26 cellular contexts compared by ENCODE assay signal in genomic region chr14:99644035-99644587, GRCh38. TPM values are rescaled to one million over a fixed set of nuclear protein-coding genes. Genes with fewer than 3 reads are reported as not detected.
DNase-seq lines count a peak whose midpoint lies in the region; ATAC-seq, FAIRE-seq and TF ChIP-seq lines count a peak whose summit lies in the region.
"Had no signal": no experiment of that assay in that cellular context is flagged by ENCODE, and none has a peak within 500 bp of the region (broad histone marks: within the 10 kb centered on the region; RNA-seq: fewer than 3 reads in every experiment).

No MANE protein-coding gene starts in this region.

- no peak overlapping the region for H3K4me3 ChIP-seq in mammary epithelial cell (replicated peaks in 1 of 3; ENCODE audit: insufficient read depth in 1 of 3, low read depth in 2 of 3, low read length in 3 of 3)
- H3K4me3 ChIP-seq: PC-9 had no signal

- FAIRE-seq in D721Med (lab: Jason Lieb, UNC) (no peak), H54 (lab: Jason Lieb, UNC) (no peak)
- FAIRE-seq: A549, G401.6, small intestine had no signal

- in situ Hi-C loops in mammary epithelial cell (cut with MboI; ENCODE audit: low sequenced_read_pairs in 2 of 2), result no loop called here

- no peaks in the 10 kb centered on the region for H3K9me3 ChIP-seq in mammary epithelial cell (replicated peaks; ENCODE audit: insufficient read depth, low read length)
- H3K9me3 ChIP-seq: A549, adrenal gland, tibial artery had no signal

- H3K4me1 ChIP-seq in mammary epithelial cell (ENCODE audit: insufficient read depth, low read length), result peaks cover 17% of the 10 kb centered on the region

- peak overlapping the region; percentile 1 for H3K4me3 Mint-ChIP-seq in stimulated activated naive CD8-positive, alpha-beta T cell treated with anti-CD3 and anti-CD28 coated beads, Interleukin-15, Interleukin-2, amounts not matched to agents 100 ng/mL and 50 ng/mL, for 24 hours
- peak overlapping the region in 1 of 2 donors; percentile 8 for H3K4me3 Mint-ChIP-seq in stimulated activated naive CD8-positive, alpha-beta T cell treated with anti-CD3 and anti-CD28 coated beads, Interleukin-15, amount 100 ng/mL, for 72 hours
- peak overlapping the region; percentile 13 for H3K4me3 Mint-ChIP-seq in chondrocyte (ENCODE audit: unreplicated experiment)
- peak overlapping the region in 6 of 8 donors; percentile 8 to 80 (median 41) for H3K4me3 Mint-ChIP-seq in naive B cell
- H3K4me3 Mint-ChIP-seq: activated CD4-positive, alpha-beta T cell treated with anti-CD3 and anti-CD28 coated beads, Interleukin-2, amount 10 ng/mL, durations not matched to agents 24 days and 14 days; brain; IgD-negative memory B cell; memory B cell had no signal

- H3K36me3 ChIP-seq in mammary epithelial cell (ENCODE audit: insufficient read depth, low read length), result no peaks in the 10 kb centered on the region
- H3K36me3 ChIP-seq: adrenal gland, tibial artery had no signal

- H2AFZ ChIP-seq in mammary epithelial cell (ENCODE audit: low read depth, low read length), result no peak overlapping the region
- H2AFZ ChIP-seq: PC-9 had no signal

- H3K79me2 ChIP-seq in mammary epithelial cell (ENCODE audit: insufficient read depth, low read length), result no peaks in the 10 kb centered on the region

- no peaks in the 10 kb centered on the region for H4K20me1 ChIP-seq in mammary epithelial cell (ENCODE audit: insufficient read depth, low read length)

- peaks cover 36% of the 10 kb centered on the region for H3K27me3 Mint-ChIP-seq in stimulated activated naive CD8-positive, alpha-beta T cell treated with anti-CD3 and anti-CD28 coated beads, Interleukin-15, Interleukin-2, amounts not matched to agents 100 ng/mL and 50 ng/mL, for 24 hours
- H3K27me3 Mint-ChIP-seq in stimulated activated naive CD8-positive, alpha-beta T cell treated with anti-CD3 and anti-CD28 coated beads, Interleukin-15, amount 100 ng/mL, for 72 hours, result peaks cover 42% of the 10 kb centered on the region
- H3K27me3 Mint-ChIP-seq in chondrocyte (ENCODE audit: low read depth) (no peaks in the 10 kb centered on the region), naive B cell (peaks cover 19 to 59% (median 44%) of the 10 kb centered on the region in 3 donors)

- no TSS peak for BruUV-seq in mammary epithelial cell (replicated peaks; lab: Mats Ljungman, UMichigan)

- H3K27ac Mint-ChIP-seq in stimulated activated naive CD8-positive, alpha-beta T cell treated with anti-CD3 and anti-CD28 coated beads, Interleukin-15, Interleukin-2, amounts not matched to agents 100 ng/mL and 50 ng/mL, for 24 hours, result no peak overlapping the region
- H3K27ac Mint-ChIP-seq in stimulated activated naive CD8-positive, alpha-beta T cell treated with anti-CD3 and anti-CD28 coated beads, Interleukin-15, amount 100 ng/mL, for 72 hours, result peak overlapping the region in 1 of 2 donors; percentile 6
- H3K27ac Mint-ChIP-seq in chondrocyte (ENCODE audit: unreplicated experiment) (no peak overlapping the region), naive B cell (peak overlapping the region in 1 of 6 donors; percentile 20)
- H3K27ac Mint-ChIP-seq: activated CD4-positive, alpha-beta T cell treated with anti-CD3 and anti-CD28 coated beads, Interleukin-2, amount 10 ng/mL, durations not matched to agents 24 days and 14 days; brain; IgD-negative memory B cell; memory B cell had no signal

- H3K4me1 Mint-ChIP-seq in stimulated activated naive CD8-positive, alpha-beta T cell treated with anti-CD3 and anti-CD28 coated beads, Interleukin-15, Interleukin-2, amounts not matched to agents 100 ng/mL and 50 ng/mL, for 24 hours (ENCODE audit: low read depth), result no peaks in the 10 kb centered on the region
- peaks cover 8% of the 10 kb centered on the region for H3K4me1 Mint-ChIP-seq in stimulated activated naive CD8-positive, alpha-beta T cell treated with anti-CD3 and anti-CD28 coated beads, Interleukin-15, amount 100 ng/mL, for 72 hours
- H3K4me1 Mint-ChIP-seq in chondrocyte (ENCODE audit: low read depth), result peaks cover 16% of the 10 kb centered on the region
- H3K4me1 Mint-ChIP-seq in naive B cell, result peaks cover 0 to 5% (median 4%) of the 10 kb centered on the region in 3 donors
- H3K4me1 Mint-ChIP-seq: activated CD4-positive, alpha-beta T cell treated with anti-CD3 and anti-CD28 coated beads, Interleukin-2, amount 10 ng/mL, durations not matched to agents 24 days and 14 days; brain; IgD-negative memory B cell; memory B cell had no signal

- H3K27ac ChIP-seq in mammary epithelial cell (ENCODE audit: insufficient read depth, low read depth, low read length), result no peak overlapping the region
- H3K27ac ChIP-seq: PC-9 had no signal

- H3K9ac ChIP-seq in mammary epithelial cell (ENCODE audit: insufficient read depth, low read length), result no peak overlapping the region

- H3K36me3 Mint-ChIP-seq in stimulated activated naive CD8-positive, alpha-beta T cell treated with anti-CD3 and anti-CD28 coated beads, Interleukin-15, Interleukin-2, amounts not matched to agents 100 ng/mL and 50 ng/mL, for 24 hours (ENCODE audit: low read depth), result no peaks in the 10 kb centered on the region
- no peaks in the 10 kb centered on the region for H3K36me3 Mint-ChIP-seq in chondrocyte (ENCODE audit: low read depth)
- H3K36me3 Mint-ChIP-seq in naive B cell, result no peaks in the 10 kb centered on the region
- H3K36me3 Mint-ChIP-seq: brain, IgD-negative memory B cell, memory B cell had no signal

- TF ChIP-seq POLR2A in H54 (IDR thresholded peaks at IDR 0.05; ENCODE audit: low read depth, low read length), result no peak

- no peak overlapping the region for H3K4me2 ChIP-seq in mammary epithelial cell (ENCODE audit: insufficient read depth, low read depth, low read length)
- H3K4me2 ChIP-seq: PC-9 had no signal

- peaks cover 3% of the 10 kb centered on the region for H3K27me3 ChIP-seq in mammary epithelial cell (ENCODE audit: insufficient read depth, low read length)

- dilution Hi-C loops in mammary epithelial cell (cut with HindIII; ENCODE audit: low sequenced_read_pairs), result loop anchor here (10.0 kb wide), 1 partner anchor 139 kb away; no protein-coding TSS in a partner anchor

- no peak for TF ChIP-seq CTCF in chondrocyte (IDR thresholded peaks at IDR 0.05)
- no peak for TF ChIP-seq CTCF in mammary epithelial cell (conservative IDR thresholded peaks at IDR 0.05 in 1 of 2, IDR thresholded peaks at IDR 0.05 in 1 of 2; ENCODE audit: extremely low read depth in 1 of 2, insufficient read depth in 1 of 2, low read depth in 1 of 2, low read length in 2 of 2)
- no peak for TF ChIP-seq CTCF in D721Med (IDR thresholded peaks at IDR 0.05; ENCODE audit: insufficient read depth, missing control alignments)

- WGBS in mammary epithelial cell (ENCODE audit: low coverage, missing lambda C conversion rate), result 93% methylated on average over 6 of the region's 11 CpGs

- DNase-seq in stimulated activated naive CD8-positive, alpha-beta T cell treated with anti-CD3 and anti-CD28 coated beads, Interleukin-15, amount 100 ng/mL, for 72 hours, result no peak
- no peak for DNase-seq in chondrocyte (ENCODE audit: low spot score)
- no peak for DNase-seq in naive B cell
- no peak for DNase-seq in mammary epithelial cell
- DNase-seq in D721Med (ENCODE audit: insufficient read length, low spot score), result no peak
- no peak for DNase-seq in H54 (ENCODE audit: insufficient read length, low spot score)
- DNase-seq: activated CD4-positive, alpha-beta T cell treated with anti-CD3 and anti-CD28 coated beads, Interleukin-2, amount 10 ng/mL, durations not matched to agents 24 days and 14 days; activated gamma-delta T cell treated with Interleukin-2 at 50 U/mL for 16 hours; activated T-cell treated with anti-CD3 and anti-CD28 coated beads, Interleukin-2, amount 50 U/mL, for 1 hour; adrenal gland; NCI-H1048; NCI-H187; NCI-H2171 treated with DMSO at 0.1 percent for 48 hours; NCI-H510A treated with DMSO at 0.1 percent for 48 hours; NK-92 treated with Interleukin-12 subunit alpha and Interleukin-12 subunit beta, amount 100 ng/mL, for 24 hours; PC-9; small intestine; tibial artery had no signal

- CTCF ChIA-PET in mammary epithelial cell (lab: Charles Lee; ENCODE audit: low non-redundant PET), result no interaction called here

- intact Hi-C loops in mammary epithelial cell (cut with micrococcal nuclease), result no loop called here

- no peak for ATAC-seq in stimulated activated naive CD8-positive, alpha-beta T cell treated with anti-CD3 and anti-CD28 coated beads, Interleukin-15, amount 100 ng/mL, for 72 hours
- ATAC-seq in naive B cell (ENCODE audit: low read depth in 2 of 2) (no peak), HG03135 (IDR thresholded peaks at IDR 0.05; ENCODE audit: unreplicated experiment) (no peak)

- no peaks in the 10 kb centered on the region for H3K9me3 Mint-ChIP-seq in stimulated activated naive CD8-positive, alpha-beta T cell treated with anti-CD3 and anti-CD28 coated beads, Interleukin-15, Interleukin-2, amounts not matched to agents 100 ng/mL and 50 ng/mL, for 24 hours
- H3K9me3 Mint-ChIP-seq in stimulated activated naive CD8-positive, alpha-beta T cell treated with anti-CD3 and anti-CD28 coated beads, Interleukin-15, amount 100 ng/mL, for 72 hours, result no peaks in the 10 kb centered on the region
- no peaks in the 10 kb centered on the region for H3K9me3 Mint-ChIP-seq in chondrocyte (ENCODE audit: low read depth)
- peaks cover 0 to 2% (median 0%) of the 10 kb centered on the region in 7 donors for H3K9me3 Mint-ChIP-seq in naive B cell
- H3K9me3 Mint-ChIP-seq: activated CD4-positive, alpha-beta T cell treated with anti-CD3 and anti-CD28 coated beads, Interleukin-2, amount 10 ng/mL, durations not matched to agents 24 days and 14 days; brain; IgD-negative memory B cell; memory B cell had no signal

RNA-seq across cellular contexts. Expression of gene HHIPL1, which starts 0.8 kb away (rescaled TPM):
- total RNA-seq in chondrocyte (1.6 to 5.9 TPM (median 5.6 TPM) in 3 replicates), mammary epithelial cell (under 1 TPM; 0.38 to 0.83 TPM)
- polyA plus RNA-seq in naive B cell (ENCODE audit: low read depth in 6 of 6) (under 1 TPM in 1 of 6 donors, not detected in 5; 0.13 TPM), mammary epithelial cell (0.06 TPM)
- polyA minus RNA-seq in mammary epithelial cell, result not detected
- total RNA-seq: activated CD4-positive, alpha-beta T cell treated with anti-CD3 and anti-CD28 coated beads, Interleukin-2, amount 10 ng/mL, durations not matched to agents 24 days and 14 days; activated CD8-positive, alpha-beta memory T cell treated with anti-CD3 and anti-CD28 coated beads for 36 hours had no signal

RNA-seq across cellular contexts. Expression of gene CYP46A1, which starts 40.0 kb away (rescaled TPM):
- total RNA-seq in chondrocyte (0.72 to 2.8 TPM (median 1.2 TPM) in 3 replicates), mammary epithelial cell (not detected)
- polyA plus RNA-seq in naive B cell (ENCODE audit: low read depth in 6 of 6) (not detected), mammary epithelial cell (not detected)
- not detected for polyA minus RNA-seq in mammary epithelial cell
- total RNA-seq: PC-9 had no signal
- polyA plus RNA-seq: IgD-negative memory B cell had no signal

RNA-seq across cellular contexts. Expression of gene CCDC85C, which starts 40.1 kb away (rescaled TPM):
- total RNA-seq in chondrocyte (4.0 to 7.0 TPM (median 6.5 TPM) in 3 replicates), mammary epithelial cell (10 to 100 TPM in 1 of 2 donors, 1 to 10 TPM in 1; 8.3 to 32.6 TPM)
- polyA plus RNA-seq in naive B cell (ENCODE audit: low read depth in 6 of 6) (under 1 TPM; 0.05 to 0.28 (median 0.24) TPM), mammary epithelial cell (15.1 TPM)
- polyA minus RNA-seq in mammary epithelial cell, result 13.6 TPM
